ENCODE assay signal across 26 cellular contexts in genomic region chr1:190312763-190313162, GRCh38.
"Had no signal": no experiment of that assay in that cellular context is flagged by ENCODE, and none has a peak within 500 bp of the region (broad histone marks: within the 10 kb centered on the region; RNA-seq: fewer than 3 reads in every experiment).

No MANE protein-coding gene starts in this region.

- H3K9me3 ChIP-seq: colonic mucosa, esophagus squamous epithelium, gastrocnemius medialis, heart right ventricle, left lung, lower lobe of right lung, mucosa of descending colon had no signal

- FAIRE-seq: endometrium, islet of Langerhans, keratinocyte had no signal

- H3K27ac ChIP-seq: colonic mucosa, epithelial cell of prostate, esophagus squamous epithelium, gastrocnemius medialis, heart right ventricle, left lung, lower lobe of right lung had no signal

- H3K4me3 ChIP-seq: colonic mucosa, esophagus squamous epithelium, gastrocnemius medialis, heart right ventricle, left lung, lower lobe of right lung, mucosa of descending colon had no signal

- DNase-seq: colonic mucosa; cortex of kidney; effector CD8-positive, alpha-beta T cell; effector memory CD8-positive, alpha-beta T cell; endodermal cell; erythroblast; esophagus squamous epithelium; foreskin fibroblast; foreskin melanocyte; gastrocnemius medialis; glutamatergic neuron; head of caudate nucleus; heart right ventricle; hippocampal formation; left cardiac atrium; left lung; left ventricle myocardium superior; lower lobe of right lung; mesenchymal stem cell; mucosa of descending colon; naive B cell had no signal

- H3K36me3 ChIP-seq: colonic mucosa, esophagus squamous epithelium, gastrocnemius medialis, heart right ventricle, left lung, lower lobe of right lung had no signal

- ATAC-seq: effector memory CD8-positive, alpha-beta T cell; esophagus mucosa; gastrocnemius medialis; heart right ventricle; left cardiac atrium; left lung; left ventricle myocardium superior; lower lobe of right lung; mucosa of descending colon had no signal

- H3K27me3 ChIP-seq: colonic mucosa, esophagus squamous epithelium, gastrocnemius medialis, heart right ventricle, left lung had no signal

- H3K4me1 ChIP-seq: colonic mucosa, esophagus squamous epithelium, gastrocnemius medialis, heart right ventricle, left lung, lower lobe of right lung had no signal
